Comparison of ENCODE assay signal across 31 cellular contexts in genomic region chr2:182982934-182983333, GRCh38.
"Had no signal": no experiment of that assay in that cellular context is flagged by ENCODE, and none has a peak within 500 bp of the region (broad histone marks: within the 10 kb centered on the region; RNA-seq: fewer than 3 reads in every experiment).

No MANE protein-coding gene starts in this region.

- H3K36me3 Mint-ChIP-seq: activated CD4-positive, alpha-beta memory T cell treated with anti-CD3 and anti-CD28 coated beads for 36 hours; activated CD8-positive, alpha-beta memory T cell treated with anti-CD3 and anti-CD28 coated beads, Interleukin-2, amount 10 ng/mL, durations not matched to agents 7 days and 5 days; activated naive CD4-positive, alpha-beta T cell treated with anti-CD3 and anti-CD28 coated beads, Interleukin-2, amount 10 ng/mL, durations not matched to agents 7 days and 5 days; activated naive CD4-positive, alpha-beta T cell treated with anti-CD3 and anti-CD28 coated beads, Interleukin-2, amount 50 U/mL, for 72 hours; activated naive CD8-positive, alpha-beta T cell treated with anti-CD3 and anti-CD28 coated beads, Interleukin-2, amount 10 ng/mL, durations not matched to agents 7 days and 5 days had no signal

- H3K27ac ChIP-seq: ascending aorta, breast epithelium, coronary artery, heart left ventricle had no signal

- H3K27ac Mint-ChIP-seq: activated CD4-positive, alpha-beta memory T cell treated with anti-CD3 and anti-CD28 coated beads for 36 hours; activated CD4-positive, alpha-beta T cell treated with anti-CD3 and anti-CD28 coated beads for 36 hours; activated CD4-positive, alpha-beta T cell treated with anti-CD3 and anti-CD28 coated beads, Interleukin-2, amount 10 ng/mL, durations not matched to agents 24 days and 14 days; activated CD8-positive, alpha-beta memory T cell treated with anti-CD3 and anti-CD28 coated beads, Interleukin-2, amount 10 ng/mL, durations not matched to agents 7 days and 5 days; activated CD8-positive, alpha-beta T cell treated with anti-CD3 and anti-CD28 coated beads, Interleukin-2, amount 10 ng/mL, durations not matched to agents 7 days and 5 days; activated naive CD4-positive, alpha-beta T cell treated with anti-CD3 and anti-CD28 coated beads, Interleukin-2, amount 10 ng/mL, durations not matched to agents 7 days and 5 days; activated naive CD4-positive, alpha-beta T cell treated with anti-CD3 and anti-CD28 coated beads, Interleukin-2, amount 50 U/mL, for 72 hours; activated naive CD8-positive, alpha-beta T cell treated with anti-CD3 and anti-CD28 coated beads, Interleukin-2, amount 10 ng/mL, durations not matched to agents 7 days and 5 days; activated T-helper 1 cell treated with anti-CD3 and anti-CD28 coated beads, Interleukin-12 subunit alpha, Interleukin-12 subunit beta, Interleukin-2, Interleukin-4 antibody, amounts not matched to agents 30 ng/mL and 10 ng/mL and 1 ng/mL, durations not matched to agents 14 hours and 24 hours and 36 hours; activated T-helper 2 cell treated with anti-CD3 and anti-CD28 coated beads, Interferon-gamma antibody, Interleukin-2, Interleukin-4, amounts not matched to agents 10 μg/mL and 5 μg/mL and 100 μg/mL, durations not matched to agents 14 hours and 24 hours and 36 hours; dendritic cell treated with granulocyte-macrophage colony-stimulating factor and Interleukin-4, amounts not matched to agents 40 ng/mL and 50 ng/mL, for 4 days; endodermal cell had no signal

- DNase-seq: activated CD4-positive, alpha-beta memory T cell treated with anti-CD3 and anti-CD28 coated beads for 36 hours; activated CD4-positive, alpha-beta T cell treated with anti-CD3 and anti-CD28 coated beads for 36 hours; activated CD4-positive, alpha-beta T cell treated with anti-CD3 and anti-CD28 coated beads, Interleukin-2, amount 10 ng/mL, durations not matched to agents 24 days and 14 days; activated CD4-positive, CD25-positive, alpha-beta regulatory T cell; activated CD4-positive, CD25-positive, alpha-beta regulatory T cell treated with anti-CD3 and anti-CD28 coated beads, Interleukin-2, amount 50 U/mL, for 72 hours; activated CD8-positive, alpha-beta memory T cell treated with anti-CD3 and anti-CD28 coated beads, Interleukin-2, amount 10 ng/mL, durations not matched to agents 7 days and 5 days; activated CD8-positive, alpha-beta memory T cell treated with anti-CD3 and anti-CD28 coated beads, Interleukin-2, amount 50 U/mL, for 4 hours; activated CD8-positive, alpha-beta T cell treated with anti-CD3 and anti-CD28 coated beads, Interleukin-2, amount 10 ng/mL, durations not matched to agents 7 days and 5 days; activated effector memory CD4-positive, alpha-beta T cell treated with anti-CD3 and anti-CD28 coated beads, Interleukin-2, amount 50 U/mL, for 16 hours; activated naive CD4-positive, alpha-beta T cell treated with anti-CD3 and anti-CD28 coated beads, Interleukin-2, amount 10 ng/mL, durations not matched to agents 7 days and 5 days; activated naive CD8-positive, alpha-beta T cell treated with anti-CD3 and anti-CD28 coated beads, Interleukin-2, amount 10 ng/mL, durations not matched to agents 7 days and 5 days; activated T-cell treated with anti-CD3 and anti-CD28 coated beads, Interleukin-2, amount 50 U/mL, for 1 hour; activated T-cell treated with anti-CD3 and anti-CD28 coated beads, Interleukin-2, amount 50 U/mL, for 48 hours; dorsolateral prefrontal cortex; effector memory CD4-positive, alpha-beta T cell; endodermal cell; foreskin fibroblast; gastrocnemius medialis; glutamatergic neuron; heart left ventricle; T-helper 2 cell had no signal

- H3K4me3 Mint-ChIP-seq: activated CD4-positive, alpha-beta memory T cell treated with anti-CD3 and anti-CD28 coated beads for 36 hours; activated CD4-positive, alpha-beta T cell treated with anti-CD3 and anti-CD28 coated beads for 36 hours; activated CD4-positive, alpha-beta T cell treated with anti-CD3 and anti-CD28 coated beads, Interleukin-2, amount 10 ng/mL, durations not matched to agents 24 days and 14 days; activated CD8-positive, alpha-beta memory T cell treated with anti-CD3 and anti-CD28 coated beads, Interleukin-2, amount 10 ng/mL, durations not matched to agents 7 days and 5 days; activated CD8-positive, alpha-beta T cell treated with anti-CD3 and anti-CD28 coated beads, Interleukin-2, amount 10 ng/mL, durations not matched to agents 7 days and 5 days; activated naive CD4-positive, alpha-beta T cell treated with anti-CD3 and anti-CD28 coated beads, Interleukin-2, amount 10 ng/mL, durations not matched to agents 7 days and 5 days; activated naive CD8-positive, alpha-beta T cell treated with anti-CD3 and anti-CD28 coated beads, Interleukin-2, amount 10 ng/mL, durations not matched to agents 7 days and 5 days; activated T-helper 1 cell treated with anti-CD3 and anti-CD28 coated beads, Interleukin-12 subunit alpha, Interleukin-12 subunit beta, Interleukin-2, Interleukin-4 antibody, amounts not matched to agents 30 ng/mL and 10 ng/mL and 1 ng/mL, durations not matched to agents 14 hours and 24 hours and 36 hours; brain; central memory CD8-positive, alpha-beta T cell; dendritic cell treated with granulocyte-macrophage colony-stimulating factor and Interleukin-4, amounts not matched to agents 40 ng/mL and 50 ng/mL, for 4 days; endodermal cell had no signal

- H3K27me3 ChIP-seq: ascending aorta, breast epithelium, dorsolateral prefrontal cortex, gastrocnemius medialis, heart left ventricle had no signal

- H3K4me1 Mint-ChIP-seq: activated CD4-positive, alpha-beta T cell treated with anti-CD3 and anti-CD28 coated beads for 36 hours; activated CD4-positive, alpha-beta T cell treated with anti-CD3 and anti-CD28 coated beads, Interleukin-2, amount 10 ng/mL, durations not matched to agents 24 days and 14 days; activated CD8-positive, alpha-beta memory T cell treated with anti-CD3 and anti-CD28 coated beads, Interleukin-2, amount 10 ng/mL, durations not matched to agents 7 days and 5 days; activated naive CD4-positive, alpha-beta T cell treated with anti-CD3 and anti-CD28 coated beads, Interleukin-2, amount 10 ng/mL, durations not matched to agents 7 days and 5 days; activated naive CD8-positive, alpha-beta T cell treated with anti-CD3 and anti-CD28 coated beads, Interleukin-2, amount 10 ng/mL, durations not matched to agents 7 days and 5 days; brain; central memory CD8-positive, alpha-beta T cell; endodermal cell had no signal

- H3K9me3 Mint-ChIP-seq: activated CD4-positive, alpha-beta memory T cell treated with anti-CD3 and anti-CD28 coated beads for 36 hours; activated CD4-positive, alpha-beta T cell treated with anti-CD3 and anti-CD28 coated beads, Interleukin-2, amount 10 ng/mL, durations not matched to agents 24 days and 14 days; activated naive CD4-positive, alpha-beta T cell treated with anti-CD3 and anti-CD28 coated beads, Interleukin-2, amount 10 ng/mL, durations not matched to agents 7 days and 5 days; activated naive CD4-positive, alpha-beta T cell treated with anti-CD3 and anti-CD28 coated beads, Interleukin-2, amount 50 U/mL, for 72 hours; activated naive CD8-positive, alpha-beta T cell treated with anti-CD3 and anti-CD28 coated beads, Interleukin-2, amount 10 ng/mL, durations not matched to agents 7 days and 5 days; activated T-helper 1 cell treated with anti-CD3 and anti-CD28 coated beads, Interleukin-12 subunit alpha, Interleukin-12 subunit beta, Interleukin-2, Interleukin-4 antibody, amounts not matched to agents 30 ng/mL and 10 ng/mL and 1 ng/mL, durations not matched to agents 14 hours and 24 hours and 36 hours; activated T-helper 2 cell treated with anti-CD3 and anti-CD28 coated beads, Interferon-gamma antibody, Interleukin-2, Interleukin-4, amounts not matched to agents 10 μg/mL and 5 μg/mL and 100 μg/mL, durations not matched to agents 14 hours and 24 hours and 36 hours; brain; central memory CD8-positive, alpha-beta T cell; dendritic cell treated with granulocyte-macrophage colony-stimulating factor and Interleukin-4, amounts not matched to agents 40 ng/mL and 50 ng/mL, for 4 days; endodermal cell had no signal

- ATAC-seq: activated CD4-positive, alpha-beta T cell treated with anti-CD3 and anti-CD28 coated beads for 36 hours; activated CD8-positive, alpha-beta memory T cell treated with anti-CD3 and anti-CD28 coated beads, Interleukin-2, amount 10 ng/mL, durations not matched to agents 7 days and 5 days; activated CD8-positive, alpha-beta T cell treated with anti-CD3 and anti-CD28 coated beads, Interleukin-2, amount 10 ng/mL, durations not matched to agents 7 days and 5 days; activated naive CD4-positive, alpha-beta T cell treated with anti-CD3 and anti-CD28 coated beads, Interleukin-2, amount 50 U/mL, for 72 hours; esophagus mucosa; gastrocnemius medialis; heart left ventricle had no signal

- H3K4me1 ChIP-seq: ascending aorta, breast epithelium, gastrocnemius medialis, heart left ventricle had no signal

- H3K4me3 ChIP-seq: ascending aorta, breast epithelium, coronary artery, dorsolateral prefrontal cortex, gastrocnemius medialis, heart left ventricle had no signal

- H3K27me3 Mint-ChIP-seq: activated CD4-positive, alpha-beta memory T cell treated with anti-CD3 and anti-CD28 coated beads for 36 hours; activated CD4-positive, alpha-beta T cell treated with anti-CD3 and anti-CD28 coated beads for 36 hours; activated CD4-positive, alpha-beta T cell treated with anti-CD3 and anti-CD28 coated beads, Interleukin-2, amount 10 ng/mL, durations not matched to agents 24 days and 14 days; activated CD8-positive, alpha-beta memory T cell treated with anti-CD3 and anti-CD28 coated beads, Interleukin-2, amount 10 ng/mL, durations not matched to agents 7 days and 5 days; activated naive CD4-positive, alpha-beta T cell treated with anti-CD3 and anti-CD28 coated beads, Interleukin-2, amount 10 ng/mL, durations not matched to agents 7 days and 5 days; brain; central memory CD8-positive, alpha-beta T cell; dendritic cell treated with granulocyte-macrophage colony-stimulating factor and Interleukin-4, amounts not matched to agents 40 ng/mL and 50 ng/mL, for 4 days had no signal

- H3K9me3 ChIP-seq: ascending aorta, breast epithelium, gastrocnemius medialis, heart left ventricle had no signal
